ENCODE assay signal across 12 cellular contexts in genomic region chr15:69591905-69592508, GRCh38.
DNase-seq lines count a peak whose midpoint lies in the region; TF ChIP-seq lines count a peak whose summit lies in the region.
"Had no signal": no experiment of that assay in that cellular context is flagged by ENCODE, and none has a peak within 500 bp of the region (broad histone marks: within the 10 kb centered on the region; RNA-seq: fewer than 3 reads in every experiment).

No MANE protein-coding gene starts in this region.

- WGBS in stomach, 5 donors = 29 to 76% (median 45%) methylated on average over 4 of the region's 4 CpGs

- no peaks in the 10 kb centered on the region for H3K36me3 ChIP-seq in stomach

- peaks cover 32 to 53% (median 50%) of the 10 kb centered on the region in 4 donors for H3K4me1 ChIP-seq in stomach

- H3K4me1 Mint-ChIP-seq in activated CD4-positive, alpha-beta memory T cell treated with anti-CD3 and anti-CD28 coated beads for 36 hours (ENCODE audit: low read depth) = peaks cover 5% of the 10 kb centered on the region

- intact Hi-C loops in stomach (cut with DNase I; ENCODE audit: low total_unique reads) = no loop called here
- intact Hi-C loops in activated CD4-positive, alpha-beta memory T cell treated with anti-CD3 and anti-CD28 coated beads for 36 hours (cut with micrococcal nuclease) = no loop called here

- no peaks in the 10 kb centered on the region for H3K27me3 ChIP-seq in stomach

- TF ChIP-seq POLR2A in stomach (IDR thresholded peaks at IDR 0.05) = no peak

- H3K27ac Mint-ChIP-seq in activated CD4-positive, alpha-beta memory T cell treated with anti-CD3 and anti-CD28 coated beads for 36 hours = no peak overlapping the region
- H3K27ac Mint-ChIP-seq: activated naive CD8-positive, alpha-beta T cell treated with anti-CD3 and anti-CD28 coated beads, Interleukin-2, amount 50 U/mL, for 24 hours; dendritic cell treated with granulocyte-macrophage colony-stimulating factor and Interleukin-4, amounts not matched to agents 40 ng/mL and 50 ng/mL, for 4 days had no signal

- H3K4me3 ChIP-seq in LNCaP clone FGC (ENCODE audit: low read depth, low read length) (peak overlapping the region; percentile 13; the same call in 1 of the 2 replicates), stomach (no peak overlapping the region)

- TF ChIP-seq CTCF in LNCaP clone FGC (IDR thresholded peaks at IDR 0.05; ENCODE audit: control insufficient read depth, extremely low read depth, insufficient read depth) = no peak
- no peak for TF ChIP-seq CTCF in VCaP (conservative IDR thresholded peaks at IDR 0.05)
- TF ChIP-seq CTCF in stomach (IDR thresholded peaks at IDR 0.05) = no peak

- H3K9me3 Mint-ChIP-seq in activated CD4-positive, alpha-beta memory T cell treated with anti-CD3 and anti-CD28 coated beads for 36 hours = no peaks in the 10 kb centered on the region
- H3K9me3 Mint-ChIP-seq: activated naive CD8-positive, alpha-beta T cell treated with anti-CD3 and anti-CD28 coated beads, Interleukin-2, amount 50 U/mL, for 24 hours; CD8-positive, alpha-beta memory T cell; dendritic cell treated with granulocyte-macrophage colony-stimulating factor and Interleukin-4, amounts not matched to agents 40 ng/mL and 50 ng/mL, for 4 days had no signal

- no peak overlapping the region for H3K4me3 Mint-ChIP-seq in activated CD4-positive, alpha-beta memory T cell treated with anti-CD3 and anti-CD28 coated beads for 36 hours
- H3K4me3 Mint-ChIP-seq: activated naive CD8-positive, alpha-beta T cell treated with anti-CD3 and anti-CD28 coated beads, Interleukin-2, amount 50 U/mL, for 24 hours; CD8-positive, alpha-beta memory T cell; dendritic cell treated with granulocyte-macrophage colony-stimulating factor and Interleukin-4, amounts not matched to agents 40 ng/mL and 50 ng/mL, for 4 days had no signal

- peaks cover 1% of the 10 kb centered on the region for H3K27me3 Mint-ChIP-seq in activated CD4-positive, alpha-beta memory T cell treated with anti-CD3 and anti-CD28 coated beads for 36 hours

- no peak for TF ChIP-seq EP300 in stomach (IDR thresholded peaks at IDR 0.05)

- no peaks in the 10 kb centered on the region for H3K9me3 ChIP-seq in stomach

- CTCF ChIA-PET in activated CD4-positive, alpha-beta memory T cell treated with anti-CD3 and anti-CD28 coated beads for 36 hours (lab: Charles Lee) = interaction anchor here (0.7 kb wide), 1 partner anchor 114 kb away, joined by 3 read pairs; no protein-coding TSS in a partner anchor

- DNase-seq in LNCaP clone FGC (ENCODE audit: low read depth) (peak; percentile 96), NCI-H2196 (lab: John Stamatoyannopoulos, UW; ENCODE audit: unreplicated experiment) (peak; percentile 58), stomach (no peak), nucleus accumbens (lab: John Stamatoyannopoulos, UW) (no peak), NCI-H2107 treated with DMSO at 0.1 percent for 48 hours (lab: John Stamatoyannopoulos, UW; ENCODE audit: unreplicated experiment) (no peak)
- DNase-seq in activated CD4-positive, alpha-beta memory T cell treated with anti-CD3 and anti-CD28 coated beads for 36 hours = no peak
- DNase-seq: activated naive CD8-positive, alpha-beta T cell treated with anti-CD3 and anti-CD28 coated beads, Interleukin-2, amount 50 U/mL, for 24 hours; CD8-positive, alpha-beta memory T cell; right cardiac atrium; substantia nigra had no signal

- no peaks in the 10 kb centered on the region for H3K36me3 Mint-ChIP-seq in activated CD4-positive, alpha-beta memory T cell treated with anti-CD3 and anti-CD28 coated beads for 36 hours
- H3K36me3 Mint-ChIP-seq: CD8-positive, alpha-beta memory T cell had no signal

- POLR2A ChIA-PET in activated CD4-positive, alpha-beta memory T cell treated with anti-CD3 and anti-CD28 coated beads for 36 hours (lab: Charles Lee) = no interaction called here

- H3K27ac ChIP-seq in VCaP = peak overlapping the region; percentile 98
- peak overlapping the region in 3 of 5 donors; percentile 28 to 44 (median 41) for H3K27ac ChIP-seq in stomach

Comparison
In these comparisons a context has a peak if more than half of its experiments do, and no peak if none do; other contexts are left out.
1. DNase-seq: peak in LNCaP clone FGC (single experiment) and NCI-H2196 (single experiment); none in stomach (single experiment), nucleus accumbens (0 of 56), NCI-H2107 treated with DMSO at 0.1 percent for 48 hours (single experiment) and activated CD4-positive, alpha-beta memory T cell treated with anti-CD3 and anti-CD28 coated beads for 36 hours (single experiment).